Comparison of ENCODE assay signal across 40 cellular contexts in the genomic region with DNA sequence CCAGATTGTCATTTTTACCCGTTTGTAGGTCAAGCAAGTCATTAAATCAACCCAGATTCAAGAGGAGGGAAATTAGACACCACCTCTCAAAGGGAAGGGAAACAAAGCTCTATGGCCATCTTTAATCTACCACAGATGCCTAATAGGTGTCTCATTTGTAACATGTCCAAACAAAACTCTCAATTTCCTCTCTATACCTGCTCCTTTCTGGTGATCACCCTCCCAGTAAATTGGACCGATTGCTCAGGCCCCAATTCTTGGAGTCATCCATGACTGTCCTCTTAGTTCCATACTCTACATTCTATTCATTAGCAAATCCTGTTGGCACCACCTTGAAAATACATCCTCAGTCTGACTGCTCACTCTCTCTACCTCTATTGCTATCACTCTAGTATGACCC.
"Had no signal": no experiment of that assay in that cellular context is flagged by ENCODE, and none has a peak within 500 bp of the region (broad histone marks: within the 10 kb centered on the region; RNA-seq: fewer than 3 reads in every experiment).

No MANE protein-coding gene starts in this region.

- DNase-seq: activated CD4-positive, alpha-beta memory T cell treated with anti-CD3 and anti-CD28 coated beads for 36 hours; activated CD4-positive, alpha-beta T cell treated with anti-CD3 and anti-CD28 coated beads, Interleukin-2, amount 10 ng/mL, durations not matched to agents 24 days and 14 days; activated CD4-positive, CD25-positive, alpha-beta regulatory T cell treated with anti-CD3 and anti-CD28 coated beads, Interleukin-2, amount 50 U/mL, for 72 hours; activated CD8-positive, alpha-beta memory T cell treated with anti-CD3 and anti-CD28 coated beads, Interleukin-2, amount 50 U/mL, for 4 hours; activated effector memory CD4-positive, alpha-beta T cell treated with anti-CD3 and anti-CD28 coated beads, Interleukin-2, amount 50 U/mL, for 16 hours; activated naive CD4-positive, alpha-beta T cell treated with anti-CD3 and anti-CD28 coated beads for 36 hours; activated naive CD8-positive, alpha-beta T cell treated with anti-CD3 and anti-CD28 coated beads for 36 hours; activated T-cell treated with anti-CD3 and anti-CD28 coated beads, Interleukin-2, amount 50 U/mL, for 1 hour; adrenal gland; aorta; body of pancreas; cerebellar nuclear complex; colonic mucosa; effector CD8-positive, alpha-beta T cell; erythroblast; gastrocnemius medialis; glutamatergic neuron; hippocampal formation; kidney; left colon; midbrain; naive thymus-derived CD4-positive, alpha-beta T cell; ovary; retina; stimulated activated CD4-positive, alpha-beta T cell treated with anti-CD3 and anti-CD28 coated beads, Interleukin-12 subunit alpha, Interleukin-12 subunit beta, amount 100 ng/mL, for 4 hours; stimulated activated CD4-positive, alpha-beta T cell treated with anti-CD3 and anti-CD28 coated beads, Interleukin-4, amount 100 ng/mL, for 1 hour; stimulated activated naive CD8-positive, alpha-beta T cell treated with anti-CD3 and anti-CD28 coated beads, Interleukin-15, amount 100 ng/mL, for 72 hours; substantia nigra; T-helper 9 cell had no signal

- FAIRE-seq: endometrium, kidney, TTC549 had no signal

- H3K27ac Mint-ChIP-seq: activated CD4-positive, alpha-beta memory T cell treated with anti-CD3 and anti-CD28 coated beads for 36 hours; activated CD4-positive, alpha-beta T cell treated with anti-CD3 and anti-CD28 coated beads, Interleukin-2, amount 10 ng/mL, durations not matched to agents 24 days and 14 days; activated naive CD4-positive, alpha-beta T cell treated with anti-CD3 and anti-CD28 coated beads for 36 hours; activated naive CD8-positive, alpha-beta T cell treated with anti-CD3 and anti-CD28 coated beads for 36 hours; activated T-helper 1 cell treated with anti-CD3 and anti-CD28 coated beads, Interleukin-12 subunit alpha, Interleukin-12 subunit beta, Interleukin-2, Interleukin-4 antibody, amounts not matched to agents 30 ng/mL and 10 ng/mL and 1 ng/mL, durations not matched to agents 14 hours and 24 hours and 36 hours; memory B cell; naive thymus-derived CD4-positive, alpha-beta T cell; stimulated activated naive CD8-positive, alpha-beta T cell treated with anti-CD3 and anti-CD28 coated beads, Interleukin-15, amount 100 ng/mL, for 72 hours; T-helper 1 cell treated with Interleukin-12 subunit alpha and Interleukin-12 subunit beta and Interleukin-4 antibody, amounts not matched to agents 30 μg/mL and 1 μg/mL, for 36 hours; type B pancreatic cell had no signal

- H3K27me3 Mint-ChIP-seq: type B pancreatic cell had no signal

- H3K4me1 Mint-ChIP-seq: memory B cell had no signal

- H3K36me3 Mint-ChIP-seq: activated CD4-positive, alpha-beta memory T cell treated with anti-CD3 and anti-CD28 coated beads for 36 hours; activated naive CD8-positive, alpha-beta T cell treated with anti-CD3 and anti-CD28 coated beads for 36 hours; memory B cell; type B pancreatic cell had no signal

- ATAC-seq: body of pancreas; gastrocnemius medialis; left colon; naive thymus-derived CD4-positive, alpha-beta T cell; sciatic nerve; stimulated activated naive CD8-positive, alpha-beta T cell treated with anti-CD3 and anti-CD28 coated beads, Interleukin-15, amount 100 ng/mL, for 72 hours had no signal

- H3K36me3 ChIP-seq: adrenal gland, cardiac muscle cell, colonic mucosa, gastrocnemius medialis, ovary, prostate gland, vagina had no signal

- H3K4me3 Mint-ChIP-seq: activated CD4-positive, alpha-beta memory T cell treated with anti-CD3 and anti-CD28 coated beads for 36 hours; activated CD4-positive, alpha-beta T cell treated with anti-CD3 and anti-CD28 coated beads, Interleukin-2, amount 10 ng/mL, durations not matched to agents 24 days and 14 days; activated naive CD4-positive, alpha-beta T cell treated with anti-CD3 and anti-CD28 coated beads for 36 hours; activated naive CD8-positive, alpha-beta T cell treated with anti-CD3 and anti-CD28 coated beads for 36 hours; activated T-helper 1 cell treated with anti-CD3 and anti-CD28 coated beads, Interleukin-12 subunit alpha, Interleukin-12 subunit beta, Interleukin-2, Interleukin-4 antibody, amounts not matched to agents 30 ng/mL and 10 ng/mL and 1 ng/mL, durations not matched to agents 14 hours and 24 hours and 36 hours; memory B cell; naive thymus-derived CD4-positive, alpha-beta T cell; stimulated activated naive CD8-positive, alpha-beta T cell treated with anti-CD3 and anti-CD28 coated beads, Interleukin-15, amount 100 ng/mL, for 72 hours; T-helper 1 cell treated with Interleukin-12 subunit alpha and Interleukin-12 subunit beta and Interleukin-4 antibody, amounts not matched to agents 30 μg/mL and 1 μg/mL, for 36 hours; type B pancreatic cell had no signal

- H3K4me3 ChIP-seq: adrenal gland, body of pancreas, cardiac muscle cell, colonic mucosa, gastrocnemius medialis, ovary, prostate gland, skin epidermis, vagina had no signal

- H3K9me3 Mint-ChIP-seq: activated CD4-positive, alpha-beta memory T cell treated with anti-CD3 and anti-CD28 coated beads for 36 hours; activated naive CD4-positive, alpha-beta T cell treated with anti-CD3 and anti-CD28 coated beads for 36 hours; activated naive CD8-positive, alpha-beta T cell treated with anti-CD3 and anti-CD28 coated beads for 36 hours; naive thymus-derived CD4-positive, alpha-beta T cell; stimulated activated naive CD8-positive, alpha-beta T cell treated with anti-CD3 and anti-CD28 coated beads, Interleukin-15, amount 100 ng/mL, for 72 hours; type B pancreatic cell had no signal

- H3K9me3 ChIP-seq: adrenal gland, body of pancreas, colonic mucosa, gastrocnemius medialis, ovary, prostate gland, vagina had no signal

- H3K27ac ChIP-seq: adrenal gland, cardiac muscle cell, colonic mucosa, gastrocnemius medialis, ovary, prostate gland, skin epidermis, vagina had no signal

- H3K27me3 ChIP-seq: adrenal gland, body of pancreas, cardiac muscle cell, colonic mucosa, gastrocnemius medialis, ovary, vagina had no signal

- H3K4me1 ChIP-seq: adrenal gland, colonic mucosa, gastrocnemius medialis, prostate gland, vagina had no signal
